18 cellular contexts compared by ENCODE assay signal in genomic region chr20:11922561-11922960, GRCh38. TPM values are rescaled to one million over a fixed set of nuclear protein-coding genes. Genes with fewer than 3 reads are reported as not detected.
DNase-seq lines count a peak whose midpoint lies in the region; ATAC-seq and TF ChIP-seq lines count a peak whose summit lies in the region.
"Had no signal": no experiment of that assay in that cellular context is flagged by ENCODE, and none has a peak within 500 bp of the region (broad histone marks: within the 10 kb centered on the region; RNA-seq: fewer than 3 reads in every experiment).

No MANE protein-coding gene starts in this region.

- TF ChIP-seq CTCF in heart left ventricle (IDR thresholded peaks at IDR 0.05) (no peak), left ventricle myocardium inferior (IDR thresholded peaks at IDR 0.05; ENCODE audit: borderline replicate concordance) (no peak)

- H3K4me1 ChIP-seq in heart left ventricle (peaks cover 0 to 58% (median 23%) of the 10 kb centered on the region in 12 donors), left ventricle myocardium inferior (peaks cover 76% of the 10 kb centered on the region)

- H3K36me3 ChIP-seq in heart left ventricle: peaks cover 0 to 63% (median 31%) of the 10 kb centered on the region in 9 donors
- H3K36me3 ChIP-seq in left ventricle myocardium inferior: peaks cover 33% of the 10 kb centered on the region

- ATAC-seq in heart left ventricle (peak; percentile 28 to 65 (median 40)), HG03159 (IDR thresholded peaks at IDR 0.05; ENCODE audit: unreplicated experiment) (no peak)
- ATAC-seq: HCT116 had no signal

- DNase-seq in heart left ventricle: peak in 3 of 5 donors; percentile 14 to 51 (median 47)
- DNase-seq in left ventricle myocardium inferior: no peak
- DNase-seq in cerebellum (ENCODE audit: low spot score): peak; percentile 86
- peak; percentile 57 for DNase-seq in medulla oblongata (ENCODE audit: extremely low spot score)
- DNase-seq in NCI-H2227 treated with DMSO at 0.1 percent for 48 hours (lab: John Stamatoyannopoulos, UW): no peak
- DNase-seq in iPS-NIHi7 (ENCODE audit: extremely low spot score): no peak
- DNase-seq: DMS53, KBM-7, NCI-H1092, NCI-H1436 treated with DMSO at 0.1 percent for 48 hours, NCI-H1930, NCI-H510A, NCI-H774, OCI-M1, SHP77 treated with DMSO at 0.1 percent for 48 hours had no signal

- no peak overlapping the region for H3K27ac ChIP-seq in heart left ventricle
- no peak overlapping the region for H3K27ac ChIP-seq in left ventricle myocardium inferior (replicated peaks)
- H3K27ac ChIP-seq: SK-N-MC had no signal

- H3K4me3 ChIP-seq in heart left ventricle (no peak overlapping the region), left ventricle myocardium inferior (no peak overlapping the region)
- H3K4me3 ChIP-seq: SK-N-MC had no signal

- 35 to 70% (median 46%) methylated on average over 4 of the region's 4 CpGs for whole genome bisulfite sequencing in heart left ventricle, 4 donors

- H3K27me3 ChIP-seq in heart left ventricle (no peaks in the 10 kb centered on the region), left ventricle myocardium inferior (ENCODE audit: low read depth) (no peaks in the 10 kb centered on the region)

- TF ChIP-seq POLR2A in heart left ventricle (IDR thresholded peaks at IDR 0.05): no peak

- intact Hi-C loops in heart left ventricle (cut with DNase I) (loop anchor here in 2 of 10 donors (5.0 kb wide), 2 partner anchors 65 to 235 kb away; no protein-coding TSS in a partner anchor), left ventricle myocardium inferior (cut with micrococcal nuclease) (no loop called here)

- no peaks in the 10 kb centered on the region for H3K9me3 ChIP-seq in heart left ventricle
- no peaks in the 10 kb centered on the region for H3K9me3 ChIP-seq in left ventricle myocardium inferior (replicated peaks)

RNA-seq across cellular contexts. Expression of gene BTBD3, which starts 4.9 kb away (rescaled TPM):
- total RNA-seq in heart left ventricle (10 to 100 TPM; 18.0 to 33.9 (median 24.3) TPM), left ventricle myocardium inferior (28.3 TPM), cerebellum (535 TPM)
- 10 to 100 TPM in 1 of 2 donors, 1 to 10 TPM in 1; 4.8 to 14.3 TPM for polyA plus RNA-seq in heart left ventricle

Comparison
In these comparisons a context has a peak if more than half of its experiments do, and no peak if none do; other contexts are left out.
1. DNase-seq: peak in heart left ventricle (3 of 5), cerebellum (single experiment) and medulla oblongata (single experiment); none in left ventricle myocardium inferior (single experiment), NCI-H2227 treated with DMSO at 0.1 percent for 48 hours (single experiment) and iPS-NIHi7 (single experiment).
2. RNA of gene BTBD3, which starts 4.9 kb away (total RNA-seq): 535 TPM in cerebellum (single experiment); 28.3 TPM in left ventricle myocardium inferior (single experiment) and 18.0 to 33.9 TPM in heart left ventricle; every median in the first group is over 10 times any median in the second.